8 cellular contexts compared by ENCODE assay signal in genomic region chr21:42850866-42851391, GRCh38. TPM values are rescaled to one million over a fixed set of nuclear protein-coding genes. Genes with fewer than 3 reads are reported as not detected.
DNase-seq lines count a peak whose midpoint lies in the region; ATAC-seq and TF ChIP-seq lines count a peak whose summit lies in the region.

No MANE protein-coding gene starts in this region.

- peaks cover 53% of the 10 kb centered on the region for H3K79me1 ChIP-seq in mesenchymal stem cell (replicated peaks; ENCODE audit: low read length, poor library complexity, severe bottlenecking)

- no peak overlapping the region for H3K18ac ChIP-seq in mesenchymal stem cell (ENCODE audit: low read depth in 1 of 2, low read length in 2 of 2)

- peaks cover 22% of the 10 kb centered on the region; the same call in 1 of the 2 replicates for H3K79me2 ChIP-seq in KMS-11 (ENCODE audit: insufficient read depth, low read depth)

- H3K9me3 ChIP-seq in mesenchymal stem cell (ENCODE audit: control insufficient read depth, low read length): no peaks in the 10 kb centered on the region
- no peaks in the 10 kb centered on the region for H3K9me3 ChIP-seq in tibial nerve

- H3K4me1 ChIP-seq in KMS-11 (ENCODE audit: low read depth, poor library complexity, severe bottlenecking) (no peaks in the 10 kb centered on the region), mesenchymal stem cell (ENCODE audit: control insufficient read depth, insufficient read depth, low read depth, low read length) (peaks cover 2% of the 10 kb centered on the region), tibial nerve (no peaks in the 10 kb centered on the region)

- H3K14ac ChIP-seq in mesenchymal stem cell (ENCODE audit: low read length in 2 of 2): no peak overlapping the region

- POLR2A ChIA-PET in activated naive CD8-positive, alpha-beta T cell treated with anti-CD3 and anti-CD28 coated beads, Interleukin-2, amount 10 ng/mL, durations not matched to agents 7 days and 5 days (lab: Charles Lee): no interaction called here

- no peak overlapping the region for H2AK5ac ChIP-seq in mesenchymal stem cell (ENCODE audit: low read length, severe bottlenecking)

- peak; percentile 27; the same call in 1 of the 2 replicates for TF ChIP-seq CTCF in KMS-11 (conservative IDR thresholded peaks at IDR 0.05; ENCODE audit: low read depth, low read length)
- peak in 1 of 5 experiments; percentile 14 for TF ChIP-seq CTCF in tibial nerve (IDR thresholded peaks at IDR 0.05)

- no peak for TF ChIP-seq POLR2A in tibial nerve (IDR thresholded peaks at IDR 0.05)

- H3K27ac ChIP-seq in KMS-11: no peak overlapping the region
- H3K27ac ChIP-seq in mesenchymal stem cell (ENCODE audit: low read length, poor library complexity, severe bottlenecking): no peak overlapping the region
- H3K27ac ChIP-seq in tibial nerve: no peak overlapping the region

- no peak overlapping the region for H4K8ac ChIP-seq in mesenchymal stem cell (ENCODE audit: low read length)

- H4K91ac ChIP-seq in mesenchymal stem cell (ENCODE audit: low read length): no peak overlapping the region

- peaks cover 4% of the 10 kb centered on the region; the same call in 1 of the 2 replicates for H4K20me1 ChIP-seq in KMS-11 (ENCODE audit: insufficient read depth)

- H2BK12ac ChIP-seq in mesenchymal stem cell (ENCODE audit: low read length in 2 of 2): no peak overlapping the region

- no peaks in the 10 kb centered on the region for H3K27me3 ChIP-seq in KMS-11 (ENCODE audit: insufficient read depth, low read depth)
- H3K27me3 ChIP-seq in mesenchymal stem cell (ENCODE audit: control insufficient read depth in 1 of 2, insufficient read depth in 1 of 2, low read length in 2 of 2): no peaks in the 10 kb centered on the region
- no peaks in the 10 kb centered on the region for H3K27me3 ChIP-seq in tibial nerve

- H3K4me3 ChIP-seq in KMS-11 (IDR thresholded peaks at IDR 0.05; ENCODE audit: insufficient read depth, low read depth, low read length) (no peak overlapping the region), mesenchymal stem cell (ENCODE audit: insufficient read depth in 1 of 2, low read depth in 1 of 2, low read length in 2 of 2) (no peak overlapping the region), tibial nerve (no peak overlapping the region)

- DNase-seq in Daoy (ENCODE audit: low read depth): peak; percentile 31
- DNase-seq in activated naive CD8-positive, alpha-beta T cell treated with anti-CD3 and anti-CD28 coated beads, Interleukin-2, amount 10 ng/mL, durations not matched to agents 7 days and 5 days: peak; percentile 64
- peak; percentile 22 for DNase-seq in mesenchymal stem cell
- DNase-seq in NCI-H748 treated with DMSO at 0.1 percent for 48 hours (lab: John Stamatoyannopoulos, UW): no peak
- no peak for DNase-seq in C1 segment of cervical spinal cord (lab: John Stamatoyannopoulos, UW)
- DNase-seq in tibial nerve (ENCODE audit: low spot score in 2 of 2): no peak

- H3K36me3 Mint-ChIP-seq in activated naive CD8-positive, alpha-beta T cell treated with anti-CD3 and anti-CD28 coated beads, Interleukin-2, amount 10 ng/mL, durations not matched to agents 7 days and 5 days: peaks cover 9% of the 10 kb centered on the region

- no peaks in the 10 kb centered on the region for H3K9me3 Mint-ChIP-seq in activated naive CD8-positive, alpha-beta T cell treated with anti-CD3 and anti-CD28 coated beads, Interleukin-2, amount 10 ng/mL, durations not matched to agents 7 days and 5 days

- H3K27me3 Mint-ChIP-seq in activated naive CD8-positive, alpha-beta T cell treated with anti-CD3 and anti-CD28 coated beads, Interleukin-2, amount 10 ng/mL, durations not matched to agents 7 days and 5 days: no peaks in the 10 kb centered on the region

- H3K4me2 ChIP-seq in KMS-11: no peak overlapping the region
- no peak overlapping the region for H3K4me2 ChIP-seq in mesenchymal stem cell (ENCODE audit: low read length, poor library complexity, severe bottlenecking)

- H3K4me1 Mint-ChIP-seq in activated naive CD8-positive, alpha-beta T cell treated with anti-CD3 and anti-CD28 coated beads, Interleukin-2, amount 10 ng/mL, durations not matched to agents 7 days and 5 days: peaks cover 4% of the 10 kb centered on the region

- 85% methylated on average over 21 of the region's 21 CpGs for WGBS in mesenchymal stem cell
- WGBS in tibial nerve, 2 donors: 74 to 80% methylated on average over 18 of the region's 21 CpGs

- H3K9ac ChIP-seq in KMS-11 (no peak overlapping the region), mesenchymal stem cell (ENCODE audit: low read length) (no peak overlapping the region)

- no peak overlapping the region for H3K23ac ChIP-seq in mesenchymal stem cell (ENCODE audit: low read length in 2 of 2)

- no peak for TF ChIP-seq EP300 in tibial nerve (IDR thresholded peaks at IDR 0.05)

- H2AFZ ChIP-seq in KMS-11 (ENCODE audit: low read depth) (no peak overlapping the region), mesenchymal stem cell (ENCODE audit: low read depth, low read length) (no peak overlapping the region)

- peak; percentile 63 for ATAC-seq in activated naive CD8-positive, alpha-beta T cell treated with anti-CD3 and anti-CD28 coated beads, Interleukin-2, amount 10 ng/mL, durations not matched to agents 7 days and 5 days (ENCODE audit: low read depth)
- no peak for ATAC-seq in HG03139 (IDR thresholded peaks at IDR 0.05; ENCODE audit: unreplicated experiment)

- H2BK15ac ChIP-seq in mesenchymal stem cell (ENCODE audit: low read depth, poor library complexity, severe bottlenecking): no peak overlapping the region

- no peak overlapping the region for H3K27ac Mint-ChIP-seq in activated naive CD8-positive, alpha-beta T cell treated with anti-CD3 and anti-CD28 coated beads, Interleukin-2, amount 10 ng/mL, durations not matched to agents 7 days and 5 days

- H3K4ac ChIP-seq in mesenchymal stem cell (ENCODE audit: low read depth in 1 of 2, low read length in 2 of 2): no peak overlapping the region

- H2BK5ac ChIP-seq in mesenchymal stem cell (ENCODE audit: low read depth, low read length, poor library complexity, severe bottlenecking): no peak overlapping the region

- peaks cover 48% of the 10 kb centered on the region; the same call in 1 of the 2 replicates for H3K36me3 ChIP-seq in KMS-11 (ENCODE audit: insufficient read depth)
- H3K36me3 ChIP-seq in mesenchymal stem cell (ENCODE audit: control insufficient read depth in 1 of 2, insufficient read depth in 2 of 2, low read depth in 1 of 2, low read length in 2 of 2): peaks cover 89 to 97% of the 10 kb centered on the region in 2 experiments
- peaks cover 2 to 97% (median 30%) of the 10 kb centered on the region in 3 donors for H3K36me3 ChIP-seq in tibial nerve

- H3K4me3 Mint-ChIP-seq in activated naive CD8-positive, alpha-beta T cell treated with anti-CD3 and anti-CD28 coated beads, Interleukin-2, amount 10 ng/mL, durations not matched to agents 7 days and 5 days: no peak overlapping the region

- no peak overlapping the region for H2BK120ac ChIP-seq in mesenchymal stem cell (ENCODE audit: low read depth, low read length)

RNA-seq across cellular contexts. Expression of gene WDR4, which starts 28.4 kb away (rescaled TPM):
- 35.8 and 37.9 TPM in 2 replicates for total RNA-seq in Daoy (2014; rRNA removed; shearing (Covaris generic))
- total RNA-seq in activated naive CD8-positive, alpha-beta T cell treated with anti-CD3 and anti-CD28 coated beads, Interleukin-2, amount 10 ng/mL, durations not matched to agents 7 days and 5 days: 10 to 100 TPM; 27.2 to 28.5 TPM
- 6.9 TPM for polyA plus RNA-seq in mesenchymal stem cell (2013, experiment 1 of 2)
- polyA plus RNA-seq in mesenchymal stem cell (2013, experiment 2 of 2): 6.9 TPM
- total RNA-seq in tibial nerve: 10 to 100 TPM; 13.0 to 30.6 (median 17.4) TPM

RNA-seq across cellular contexts. Expression of gene NDUFV3, which starts 42.2 kb away (rescaled TPM):
- total RNA-seq in Daoy (2014; rRNA removed; shearing (Covaris generic)): 37.8 and 40.3 TPM in 2 replicates
- 10 to 100 TPM; 27.1 to 30.5 TPM for total RNA-seq in activated naive CD8-positive, alpha-beta T cell treated with anti-CD3 and anti-CD28 coated beads, Interleukin-2, amount 10 ng/mL, durations not matched to agents 7 days and 5 days
- 38.6 TPM for polyA plus RNA-seq in mesenchymal stem cell (2013, experiment 1 of 2)
- polyA plus RNA-seq in mesenchymal stem cell (2013, experiment 2 of 2): 39.6 TPM
- 10 to 100 TPM; 52.1 to 75.2 (median 61.4) TPM for total RNA-seq in tibial nerve

Comparison
In these comparisons a context has a peak if more than half of its experiments do, and no peak if none do; other contexts are left out.
1. DNase-seq: peak in Daoy (single experiment), activated naive CD8-positive, alpha-beta T cell treated with anti-CD3 and anti-CD28 coated beads, Interleukin-2, amount 10 ng/mL, durations not matched to agents 7 days and 5 days (single experiment) and mesenchymal stem cell (single experiment); none in NCI-H748 treated with DMSO at 0.1 percent for 48 hours (single experiment), C1 segment of cervical spinal cord (0 of 14) and tibial nerve (0 of 2).